In genomic region chr4:115906428-115906827, GRCh38 we compare ENCODE assay signal across 27 cellular contexts.
DNase-seq lines count a peak whose midpoint lies in the region; ATAC-seq and TF ChIP-seq lines count a peak whose summit lies in the region.
"Had no signal": no experiment of that assay in that cellular context is flagged by ENCODE, and none has a peak within 500 bp of the region (broad histone marks: within the 10 kb centered on the region; RNA-seq: fewer than 3 reads in every experiment).

No MANE protein-coding gene starts in this region.

- H3K4me1 ChIP-seq in GM23338 (ENCODE audit: insufficient read depth) (no peaks in the 10 kb centered on the region), endodermal cell (ENCODE audit: control insufficient read depth, insufficient read depth, low read length) (no peaks in the 10 kb centered on the region)
- H3K4me1 ChIP-seq: Caco-2, HAP-1 had no signal

- no peaks in the 10 kb centered on the region for H3K27me3 ChIP-seq in GM23338 (ENCODE audit: insufficient read depth)
- no peaks in the 10 kb centered on the region for H3K27me3 ChIP-seq in endodermal cell (ENCODE audit: control insufficient read depth, insufficient read depth, low read length, poor library complexity, severe bottlenecking)

- H3K36me3 ChIP-seq in GM23338 (ENCODE audit: insufficient read depth) (no peaks in the 10 kb centered on the region), endodermal cell (ENCODE audit: control insufficient read depth, insufficient read depth, low read length) (no peaks in the 10 kb centered on the region)
- H3K36me3 ChIP-seq: HAP-1 had no signal

- no peaks in the 10 kb centered on the region for H3F3A ChIP-seq in GM23338 (replicated peaks; ENCODE audit: low read depth)

- H3K4me1 Mint-ChIP-seq in GM23338 (no peaks in the 10 kb centered on the region), endodermal cell (no peaks in the 10 kb centered on the region), progenitor cell of endocrine pancreas (ENCODE audit: low read depth) (no peaks in the 10 kb centered on the region)
- H3K4me1 Mint-ChIP-seq: IgD-negative memory B cell had no signal

- H3K27me3 Mint-ChIP-seq in GM23338 (ENCODE audit: insufficient read depth, low read depth, poor library complexity) (no peaks in the 10 kb centered on the region), endodermal cell (ENCODE audit: insufficient read depth) (no peaks in the 10 kb centered on the region), progenitor cell of endocrine pancreas (no peaks in the 10 kb centered on the region)
- H3K27me3 Mint-ChIP-seq: IgD-negative memory B cell had no signal

- peak; percentile 3 for DNase-seq in GM23338 (ENCODE audit: low spot score)
- no peak for DNase-seq in endodermal cell
- DNase-seq in progenitor cell of endocrine pancreas (ENCODE audit: low spot score, unreplicated experiment): no peak
- DNase-seq in NCI-H345 (lab: John Stamatoyannopoulos, UW): no peak
- DNase-seq in cerebellar cortex (ENCODE audit: low spot score): no peak
- DNase-seq: C1 segment of cervical spinal cord; Caco-2; CD8-positive, alpha-beta T cell; DMS79 treated with DMSO at 0.1 percent for 48 hours; GM23248; HFFc6; MM.1S; NCI-H1048; NCI-H1417; NCI-H1694; NCI-H2081; NCI-H2227 treated with DMSO at 0.1 percent for 48 hours; NCI-H510A; SHP77 treated with DMSO at 0.1 percent for 48 hours; SW 1271 had no signal

- no peaks in the 10 kb centered on the region for H3K9me3 ChIP-seq in endodermal cell (ENCODE audit: control insufficient read depth, low read length)
- H3K9me3 ChIP-seq: Caco-2, HAP-1 had no signal

- no peak overlapping the region for H3K9ac ChIP-seq in endodermal cell (ENCODE audit: extremely low read depth, low read length, poor library complexity, severe bottlenecking)
- H3K9ac ChIP-seq: GM23248, KMS-11 had no signal

- H3K79me2 ChIP-seq in GM23338 (replicated peaks; ENCODE audit: insufficient read depth): no peaks in the 10 kb centered on the region

- no peak overlapping the region for H3K4me3 Mint-ChIP-seq in GM23338
- H3K4me3 Mint-ChIP-seq in endodermal cell: no peak overlapping the region
- no peak overlapping the region for H3K4me3 Mint-ChIP-seq in progenitor cell of endocrine pancreas (ENCODE audit: low read depth)
- H3K4me3 Mint-ChIP-seq: CD8-positive, alpha-beta T cell; HFFc6; IgD-negative memory B cell had no signal

- no peaks in the 10 kb centered on the region for H3K9me2 ChIP-seq in GM23338 (ENCODE audit: insufficient read depth)

- H3K9me3 Mint-ChIP-seq in GM23338 (peaks cover 30% of the 10 kb centered on the region; the same call in 2 of the 3 replicates), endodermal cell (peaks cover 37% of the 10 kb centered on the region), progenitor cell of endocrine pancreas (ENCODE audit: low read depth) (peaks cover 6% of the 10 kb centered on the region)

- H2AFZ ChIP-seq in GM23338: no peak overlapping the region
- H2AFZ ChIP-seq: GM23248 had no signal

- H3K27ac Mint-ChIP-seq in GM23338: no peak overlapping the region
- H3K27ac Mint-ChIP-seq in endodermal cell: no peak overlapping the region
- H3K27ac Mint-ChIP-seq in progenitor cell of endocrine pancreas: no peak overlapping the region
- H3K27ac Mint-ChIP-seq: CD8-positive, alpha-beta T cell; HFFc6; IgD-negative memory B cell had no signal

- no peak overlapping the region for H3K4me2 ChIP-seq in GM23338
- H3K4me2 ChIP-seq: KMS-11 had no signal

- H3K27ac ChIP-seq in 22Rv1: no peak overlapping the region
- no peak overlapping the region for H3K27ac ChIP-seq in GM23338 (ENCODE audit: low read depth)
- no peak overlapping the region for H3K27ac ChIP-seq in endodermal cell (ENCODE audit: low read depth, low read length)
- H3K27ac ChIP-seq: GM23248, HL-60, KMS-11 had no signal

- H3K36me3 Mint-ChIP-seq in GM23338 (ENCODE audit: low read depth): peaks cover 14% of the 10 kb centered on the region; the same call in 2 of the 3 replicates
- peaks cover 6% of the 10 kb centered on the region for H3K36me3 Mint-ChIP-seq in endodermal cell (ENCODE audit: low read depth)
- H3K36me3 Mint-ChIP-seq in progenitor cell of endocrine pancreas (ENCODE audit: insufficient read depth): no peaks in the 10 kb centered on the region
- H3K36me3 Mint-ChIP-seq: CD8-positive, alpha-beta T cell; IgD-negative memory B cell had no signal

- no peaks in the 10 kb centered on the region for H4K20me1 ChIP-seq in GM23338 (replicated peaks; ENCODE audit: insufficient read depth)

- WGBS in endodermal cell (ENCODE audit: insufficient coverage in 1 of 2, insufficient read length in 1 of 2), 2 experiments: 50 to 71% methylated on average over 1 to 2 of the region's 2 CpGs

- H3K4me3 ChIP-seq in GM23338 (no peak overlapping the region), endodermal cell (ENCODE audit: low read length) (no peak overlapping the region)
- H3K4me3 ChIP-seq: GM23248, HAP-1 had no signal

- peak; percentile 8; the same call in 1 of the 2 replicates for TF ChIP-seq CTCF in 22Rv1 (IDR thresholded peaks at IDR 0.05)
- TF ChIP-seq CTCF in GM23338 (conservative IDR thresholded peaks at IDR 0.05; ENCODE audit: low read depth in 2 of 2): peak in 1 of 2 experiments; percentile 28; a peak in 1 of 4 replicates
- TF ChIP-seq CTCF in endodermal cell (conservative IDR thresholded peaks at IDR 0.05): peak; percentile 59
- peak; percentile 25 for TF ChIP-seq CTCF in progenitor cell of endocrine pancreas (IDR thresholded peaks at IDR 0.05; ENCODE audit: unreplicated experiment)

- ATAC-seq in GM23338 (no peak), HG02884 (IDR thresholded peaks at IDR 0.05; ENCODE audit: unreplicated experiment) (no peak)
- ATAC-seq: CD8-positive, alpha-beta T cell; Panc1 had no signal

TF ChIP-seq in GM23338, 12 proteins besides CTCF, POLR2A, EP300 and RAD21:
- no peak for TF ChIP-seq POLR2AphosphoS5 (IDR thresholded peaks at IDR 0.05; ENCODE audit: low read depth)
- TF ChIP-seq NANOG (IDR thresholded peaks at IDR 0.05; ENCODE audit: borderline replicate concordance): no peak
- no peak for TF ChIP-seq ZNF114 (CRISPR knock-in tag; IDR thresholded peaks at IDR 0.05)
- TF ChIP-seq EZH2phosphoT487 (IDR thresholded peaks at IDR 0.05; ENCODE audit: unreplicated experiment): no peak
- TF ChIP-seq, protein P1, sequence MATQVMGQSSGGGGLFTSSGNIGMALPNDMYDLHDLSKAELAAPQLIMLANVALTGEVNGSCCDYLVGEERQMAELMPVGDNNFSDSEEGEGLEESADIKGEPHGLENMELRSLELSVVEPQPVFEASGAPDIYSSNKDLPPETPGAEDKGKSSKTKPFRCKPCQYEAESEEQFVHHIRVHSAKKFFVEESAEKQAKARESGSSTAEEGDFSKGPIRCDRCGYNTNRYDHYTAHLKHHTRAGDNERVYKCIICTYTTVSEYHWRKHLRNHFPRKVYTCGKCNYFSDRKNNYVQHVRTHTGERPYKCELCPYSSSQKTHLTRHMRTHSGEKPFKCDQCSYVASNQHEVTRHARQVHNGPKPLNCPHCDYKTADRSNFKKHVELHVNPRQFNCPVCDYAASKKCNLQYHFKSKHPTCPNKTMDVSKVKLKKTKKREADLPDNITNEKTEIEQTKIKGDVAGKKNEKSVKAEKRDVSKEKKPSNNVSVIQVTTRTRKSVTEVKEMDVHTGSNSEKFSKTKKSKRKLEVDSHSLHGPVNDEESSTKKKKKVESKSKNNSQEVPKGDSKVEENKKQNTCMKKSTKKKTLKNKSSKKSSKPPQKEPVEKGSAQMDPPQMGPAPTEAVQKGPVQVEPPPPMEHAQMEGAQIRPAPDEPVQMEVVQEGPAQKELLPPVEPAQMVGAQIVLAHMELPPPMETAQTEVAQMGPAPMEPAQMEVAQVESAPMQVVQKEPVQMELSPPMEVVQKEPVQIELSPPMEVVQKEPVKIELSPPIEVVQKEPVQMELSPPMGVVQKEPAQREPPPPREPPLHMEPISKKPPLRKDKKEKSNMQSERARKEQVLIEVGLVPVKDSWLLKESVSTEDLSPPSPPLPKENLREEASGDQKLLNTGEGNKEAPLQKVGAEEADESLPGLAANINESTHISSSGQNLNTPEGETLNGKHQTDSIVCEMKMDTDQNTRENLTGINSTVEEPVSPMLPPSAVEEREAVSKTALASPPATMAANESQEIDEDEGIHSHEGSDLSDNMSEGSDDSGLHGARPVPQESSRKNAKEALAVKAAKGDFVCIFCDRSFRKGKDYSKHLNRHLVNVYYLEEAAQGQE (IDR thresholded peaks at IDR 0.05; ENCODE audit: unreplicated experiment): no peak
